In genomic region chr10:99698504-99699080, GRCh38 we compare ENCODE assay signal across 16 cellular contexts. TPM values are rescaled to one million over a fixed set of nuclear protein-coding genes. Genes with fewer than 3 reads are reported as not detected.
DNase-seq lines count a peak whose midpoint lies in the region; ATAC-seq and TF ChIP-seq lines count a peak whose summit lies in the region.
"Had no signal": no experiment of that assay in that cellular context is flagged by ENCODE, and none has a peak within 500 bp of the region (broad histone marks: within the 10 kb centered on the region; RNA-seq: fewer than 3 reads in every experiment).

No MANE protein-coding gene starts in this region.

- H3K9me3 Mint-ChIP-seq in activated CD8-positive, alpha-beta T cell treated with anti-CD3 and anti-CD28 coated beads for 36 hours = no peaks in the 10 kb centered on the region
- no peaks in the 10 kb centered on the region for H3K9me3 Mint-ChIP-seq in activated CD8-positive, alpha-beta T cell treated with anti-CD3 and anti-CD28 coated beads, Interleukin-2, amount 10 ng/mL, durations not matched to agents 7 days and 5 days (ENCODE audit: insufficient read depth)
- no peaks in the 10 kb centered on the region for H3K9me3 Mint-ChIP-seq in activated T-cell treated with anti-CD3 and anti-CD28 coated beads, Interleukin-2, amount 50 U/mL, for 4 hours
- H3K9me3 Mint-ChIP-seq: effector memory CD8-positive, alpha-beta T cell had no signal

- no peaks in the 10 kb centered on the region for H4K20me1 ChIP-seq in OCI-LY3 (ENCODE audit: insufficient read depth, low read length)

- H3K4me1 ChIP-seq in OCI-LY3 (ENCODE audit: low read length) = no peaks in the 10 kb centered on the region
- H3K4me1 ChIP-seq: parathyroid adenoma had no signal

- H3K36me3 ChIP-seq in OCI-LY3 (replicated peaks; ENCODE audit: low read depth, low read length) = no peaks in the 10 kb centered on the region
- peaks cover 73% of the 10 kb centered on the region for H3K36me3 ChIP-seq in MG63

- ATAC-seq in activated CD8-positive, alpha-beta T cell treated with anti-CD3 and anti-CD28 coated beads for 36 hours = no peak
- ATAC-seq in activated CD8-positive, alpha-beta T cell treated with anti-CD3 and anti-CD28 coated beads, Interleukin-2, amount 10 ng/mL, durations not matched to agents 7 days and 5 days = no peak
- ATAC-seq in activated T-cell treated with anti-CD3 and anti-CD28 coated beads, Interleukin-2, amount 50 U/mL, for 4 hours = no peak
- ATAC-seq: effector memory CD8-positive, alpha-beta T cell had no signal

- H3K4me1 Mint-ChIP-seq in activated CD8-positive, alpha-beta T cell treated with anti-CD3 and anti-CD28 coated beads for 36 hours (ENCODE audit: low read depth) = no peaks in the 10 kb centered on the region
- H3K4me1 Mint-ChIP-seq in activated CD8-positive, alpha-beta T cell treated with anti-CD3 and anti-CD28 coated beads, Interleukin-2, amount 10 ng/mL, durations not matched to agents 7 days and 5 days (ENCODE audit: low read depth) = no peaks in the 10 kb centered on the region
- no peaks in the 10 kb centered on the region for H3K4me1 Mint-ChIP-seq in activated T-cell treated with anti-CD3 and anti-CD28 coated beads, Interleukin-2, amount 50 U/mL, for 4 hours (ENCODE audit: low read depth)

- H3K9me3 ChIP-seq in OCI-LY3 (ENCODE audit: insufficient read depth, low read length) (no peaks in the 10 kb centered on the region), MG63 (no peaks in the 10 kb centered on the region)

- H3K4me3 ChIP-seq in OCI-LY3 (ENCODE audit: low read length) (no peak overlapping the region), epithelial cell of esophagus (ENCODE audit: low read length) (no peak overlapping the region), retinal pigment epithelial cell (ENCODE audit: low read length) (no peak overlapping the region), MG63 (no peak overlapping the region)

- CTCF ChIA-PET in activated CD8-positive, alpha-beta T cell treated with anti-CD3 and anti-CD28 coated beads for 36 hours (lab: Charles Lee) = no interaction called here
- CTCF ChIA-PET in activated CD8-positive, alpha-beta T cell treated with anti-CD3 and anti-CD28 coated beads, Interleukin-2, amount 10 ng/mL, durations not matched to agents 7 days and 5 days (lab: Charles Lee) = interaction anchor here (0.9 kb wide), 1 partner anchor 11 kb away, joined by 3 read pairs; no protein-coding TSS in a partner anchor

- H3K27ac ChIP-seq in OCI-LY3 (ENCODE audit: low read length) = no peak overlapping the region
- H3K27ac ChIP-seq: parathyroid adenoma had no signal

- peaks cover 25% of the 10 kb centered on the region for H3K36me3 Mint-ChIP-seq in activated CD8-positive, alpha-beta T cell treated with anti-CD3 and anti-CD28 coated beads for 36 hours (ENCODE audit: low read depth)
- H3K36me3 Mint-ChIP-seq in activated CD8-positive, alpha-beta T cell treated with anti-CD3 and anti-CD28 coated beads, Interleukin-2, amount 10 ng/mL, durations not matched to agents 7 days and 5 days (ENCODE audit: low read depth) = peaks cover 22% of the 10 kb centered on the region
- peaks cover 39% of the 10 kb centered on the region for H3K36me3 Mint-ChIP-seq in activated T-cell treated with anti-CD3 and anti-CD28 coated beads, Interleukin-2, amount 50 U/mL, for 4 hours (ENCODE audit: insufficient read depth)

- intact Hi-C loops in activated CD8-positive, alpha-beta T cell treated with anti-CD3 and anti-CD28 coated beads for 36 hours (cut with micrococcal nuclease) = no loop called here

- H3K27me3 ChIP-seq in OCI-LY3 (ENCODE audit: low read depth, low read length) = no peaks in the 10 kb centered on the region
- no peaks in the 10 kb centered on the region for H3K27me3 ChIP-seq in MG63

- no peak overlapping the region for H3K9ac ChIP-seq in OCI-LY3 (ENCODE audit: low read length)
- H3K9ac ChIP-seq: parathyroid adenoma had no signal

- DNase-seq in activated CD8-positive, alpha-beta T cell treated with anti-CD3 and anti-CD28 coated beads for 36 hours = peak; percentile 16
- no peak for DNase-seq in activated CD8-positive, alpha-beta T cell treated with anti-CD3 and anti-CD28 coated beads, Interleukin-2, amount 10 ng/mL, durations not matched to agents 7 days and 5 days
- DNase-seq in epithelial cell of esophagus (ENCODE audit: low read depth) = no peak
- no peak for DNase-seq in retinal pigment epithelial cell (ENCODE audit: low read depth)
- no peak for DNase-seq in NCI-H146 (lab: John Stamatoyannopoulos, UW)
- no peak for DNase-seq in MG63
- no peak for DNase-seq in activated T-cell treated with anti-CD3 and anti-CD28 coated beads, Interleukin-2, amount 50 U/mL, for 4 hours
- DNase-seq: activated gamma-delta T cell; Calu3; effector memory CD8-positive, alpha-beta T cell; NCI-H1436 treated with DMSO at 0.1 percent for 48 hours; NCI-H526 treated with DMSO at 0.1 percent for 48 hours; SIG-M5; stimulated activated CD4-positive, alpha-beta T cell treated with anti-CD3 and anti-CD28 coated beads, Interleukin-15, amount 100 ng/mL, for 24 hours had no signal

- H3K27me3 Mint-ChIP-seq in activated CD8-positive, alpha-beta T cell treated with anti-CD3 and anti-CD28 coated beads for 36 hours = no peaks in the 10 kb centered on the region
- H3K27me3 Mint-ChIP-seq in activated CD8-positive, alpha-beta T cell treated with anti-CD3 and anti-CD28 coated beads, Interleukin-2, amount 10 ng/mL, durations not matched to agents 7 days and 5 days (ENCODE audit: low read depth) = no peaks in the 10 kb centered on the region
- no peaks in the 10 kb centered on the region for H3K27me3 Mint-ChIP-seq in activated T-cell treated with anti-CD3 and anti-CD28 coated beads, Interleukin-2, amount 50 U/mL, for 4 hours (ENCODE audit: low read depth)
- H3K27me3 Mint-ChIP-seq: effector memory CD8-positive, alpha-beta T cell had no signal

- no peaks in the 10 kb centered on the region for H3K79me2 ChIP-seq in OCI-LY3 (ENCODE audit: low read length)
- H3K79me2 ChIP-seq: parathyroid adenoma had no signal

- POLR2A ChIA-PET in activated CD8-positive, alpha-beta T cell treated with anti-CD3 and anti-CD28 coated beads for 36 hours (lab: Charles Lee) = no interaction called here
- POLR2A ChIA-PET in activated CD8-positive, alpha-beta T cell treated with anti-CD3 and anti-CD28 coated beads, Interleukin-2, amount 10 ng/mL, durations not matched to agents 7 days and 5 days (lab: Charles Lee) = no interaction called here

- H2AFZ ChIP-seq in OCI-LY3 (ENCODE audit: low read depth, low read length) = no peak overlapping the region
- H2AFZ ChIP-seq: parathyroid adenoma had no signal

- no peak overlapping the region for H3K4me2 ChIP-seq in OCI-LY3 (ENCODE audit: low read length)

- no peak overlapping the region for H3K27ac Mint-ChIP-seq in activated CD8-positive, alpha-beta T cell treated with anti-CD3 and anti-CD28 coated beads for 36 hours
- no peak overlapping the region for H3K27ac Mint-ChIP-seq in activated CD8-positive, alpha-beta T cell treated with anti-CD3 and anti-CD28 coated beads, Interleukin-2, amount 10 ng/mL, durations not matched to agents 7 days and 5 days
- H3K27ac Mint-ChIP-seq: effector memory CD8-positive, alpha-beta T cell had no signal

- no peak for TF ChIP-seq CTCF in activated CD8-positive, alpha-beta T cell treated with anti-CD3 and anti-CD28 coated beads for 36 hours (IDR thresholded peaks at IDR 0.05)
- peak; percentile 14; the same call in 1 of the 2 replicates for TF ChIP-seq CTCF in OCI-LY3 (IDR thresholded peaks at IDR 0.05; ENCODE audit: low read depth, low read length)
- TF ChIP-seq CTCF in epithelial cell of esophagus (IDR thresholded peaks at IDR 0.05; ENCODE audit: insufficient read depth, low read depth, low read length, missing control alignments) = peak; percentile 18
- TF ChIP-seq CTCF in retinal pigment epithelial cell (conservative IDR thresholded peaks at IDR 0.05; ENCODE audit: low read depth, low read length) = peak; percentile 29

- H3K4me3 Mint-ChIP-seq in activated CD8-positive, alpha-beta T cell treated with anti-CD3 and anti-CD28 coated beads for 36 hours = no peak overlapping the region
- no peak overlapping the region for H3K4me3 Mint-ChIP-seq in activated CD8-positive, alpha-beta T cell treated with anti-CD3 and anti-CD28 coated beads, Interleukin-2, amount 10 ng/mL, durations not matched to agents 7 days and 5 days
- H3K4me3 Mint-ChIP-seq in activated T-cell treated with anti-CD3 and anti-CD28 coated beads, Interleukin-2, amount 50 U/mL, for 4 hours = no peak overlapping the region
- H3K4me3 Mint-ChIP-seq: effector memory CD8-positive, alpha-beta T cell had no signal

RNA-seq across cellular contexts. Expression of gene COX15, which starts 33.3 kb away (rescaled TPM):
- 10 to 100 TPM; 34.2 to 35.3 TPM for total RNA-seq in activated CD8-positive, alpha-beta T cell treated with anti-CD3 and anti-CD28 coated beads for 36 hours
- total RNA-seq in activated CD8-positive, alpha-beta T cell treated with anti-CD3 and anti-CD28 coated beads, Interleukin-2, amount 10 ng/mL, durations not matched to agents 7 days and 5 days = 10 to 100 TPM; 36.1 to 39.3 TPM
- total RNA-seq in MG63 (2014; rRNA removed; shearing (Covaris generic); ENCODE audit: low replicate concordance) = 20.6 and 27.4 TPM in 2 replicates
- 10 to 100 TPM; 28.4 to 32.5 (median 32.2) TPM for total RNA-seq in activated T-cell treated with anti-CD3 and anti-CD28 coated beads, Interleukin-2, amount 50 U/mL, for 4 hours

RNA-seq across cellular contexts. Expression of gene CUTC, which starts 33.4 kb away (rescaled TPM):
- total RNA-seq in activated CD8-positive, alpha-beta T cell treated with anti-CD3 and anti-CD28 coated beads for 36 hours = 10 to 100 TPM; 37.4 to 38.1 TPM
- total RNA-seq in activated CD8-positive, alpha-beta T cell treated with anti-CD3 and anti-CD28 coated beads, Interleukin-2, amount 10 ng/mL, durations not matched to agents 7 days and 5 days = 10 to 100 TPM; 24.0 to 25.8 TPM
- total RNA-seq in MG63 (2014; rRNA removed; shearing (Covaris generic); ENCODE audit: low replicate concordance) = 17.6 and 26.6 TPM in 2 replicates
- 10 to 100 TPM; 19.8 to 30.4 (median 28.7) TPM for total RNA-seq in activated T-cell treated with anti-CD3 and anti-CD28 coated beads, Interleukin-2, amount 50 U/mL, for 4 hours

RNA-seq across cellular contexts. Expression of gene ENTPD7, which starts 39.3 kb away (rescaled TPM):
- total RNA-seq in activated CD8-positive, alpha-beta T cell treated with anti-CD3 and anti-CD28 coated beads for 36 hours = 1 to 10 TPM; 1.9 to 2.2 TPM
- 1 to 10 TPM; 5.8 to 6.0 TPM for total RNA-seq in activated CD8-positive, alpha-beta T cell treated with anti-CD3 and anti-CD28 coated beads, Interleukin-2, amount 10 ng/mL, durations not matched to agents 7 days and 5 days
- total RNA-seq in MG63 (2014; rRNA removed; shearing (Covaris generic); ENCODE audit: low replicate concordance) = 9.8 and 11.8 TPM in 2 replicates
- 1 to 10 TPM; 7.7 to 8.2 (median 7.9) TPM for total RNA-seq in activated T-cell treated with anti-CD3 and anti-CD28 coated beads, Interleukin-2, amount 50 U/mL, for 4 hours
